1 cellular context compared by ENCODE assay signal in genomic region chr17:37134050-37134449, GRCh38.
TF ChIP-seq lines count a peak whose summit lies in the region.

No MANE protein-coding gene starts in this region.

TF ChIP-seq in HEK293, 187 proteins besides CTCF, POLR2A, EP300 and RAD21 (continued from another document):
- TF ChIP-seq PRDM4 (tag by site-specific recombination; IDR thresholded peaks at IDR 0.05) (0 out of 2 replicates have a peak, but pooled peaks have one; percentile 19), ZNF335 (tag by site-specific recombination; conservative IDR thresholded peaks at IDR 0.05) (peak; percentile 68), FEZF1 (tag by site-specific recombination; IDR thresholded peaks at IDR 0.05) (peak; percentile 90), ZNF488 (tag by site-specific recombination; IDR thresholded peaks at IDR 0.05) (no peak), ZNF629 (tag by site-specific recombination; IDR thresholded peaks at IDR 0.05) (peak; percentile 37; the same call in 1 of the 2 replicates), ZEB2 (tag by site-specific recombination; IDR thresholded peaks at IDR 0.05) (0 out of 2 replicates have a peak, but pooled peaks have one; percentile 42), ZBTB21 (tag by site-specific recombination; IDR thresholded peaks at IDR 0.05) (no peak), ZNF843 (tag by site-specific recombination; IDR thresholded peaks at IDR 0.05) (0 out of 2 replicates have a peak, but pooled peaks have one; percentile 21), ZNF704 (tag by site-specific recombination; IDR thresholded peaks at IDR 0.05) (no peak), ZNF768 (tag by site-specific recombination; IDR thresholded peaks at IDR 0.05) (no peak), ZNF792 (tag by site-specific recombination; IDR thresholded peaks at IDR 0.05) (no peak), ZNF558 (tag by site-specific recombination; IDR thresholded peaks at IDR 0.05) (no peak), ZNF211 (tag by site-specific recombination; IDR thresholded peaks at IDR 0.05; ENCODE audit: low read depth) (no peak), MZF1 (tag by site-specific recombination; IDR thresholded peaks at IDR 0.05; ENCODE audit: borderline replicate concordance) (no peak), TRIM28 (IDR thresholded peaks at IDR 0.05; ENCODE audit: borderline replicate concordance, low read length) (peak; percentile 70; the same call in 1 of the 2 replicates), OSR2 (tag by site-specific recombination; IDR thresholded peaks at IDR 0.05) (peak; percentile 33; the same call in 1 of the 2 replicates), ZFHX2 (tag by site-specific recombination; conservative IDR thresholded peaks at IDR 0.05) (no peak), GFI1B (tag by site-specific recombination; IDR thresholded peaks at IDR 0.05) (peak; percentile 48; the same call in 1 of the 2 replicates), HIC1 (tag by site-specific recombination; IDR thresholded peaks at IDR 0.05) (no peak)
